12 cellular contexts compared by ENCODE assay signal in the genomic region with DNA sequence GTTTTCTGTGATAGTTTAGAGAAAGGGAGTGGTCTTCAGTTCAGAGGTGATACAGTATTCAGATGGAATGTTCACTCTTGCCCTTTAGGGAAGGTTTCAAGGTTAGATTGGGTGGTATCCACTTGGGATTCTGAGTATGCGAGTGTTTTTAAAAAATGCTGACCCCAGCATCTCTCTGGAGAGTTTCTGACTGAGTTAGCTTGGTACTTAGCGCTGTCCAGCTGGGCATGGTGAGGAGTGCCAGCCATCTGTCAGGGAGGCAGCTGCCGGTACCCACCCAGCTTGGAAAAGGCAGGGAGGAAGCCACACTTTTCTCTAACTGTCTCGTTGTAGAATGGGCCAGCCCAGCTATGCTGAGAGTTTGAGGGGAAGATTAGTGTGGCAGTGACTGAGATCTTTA.
DNase-seq lines count a peak whose midpoint lies in the region; ATAC-seq, FAIRE-seq and TF ChIP-seq lines count a peak whose summit lies in the region.
"Had no signal": no experiment of that assay in that cellular context is flagged by ENCODE, and none has a peak within 500 bp of the region (broad histone marks: within the 10 kb centered on the region; RNA-seq: fewer than 3 reads in every experiment).

No MANE protein-coding gene starts in this region.

- intact Hi-C loops in natural killer cell (cut with micrococcal nuclease), result no loop called here

- peak overlapping the region; percentile 90 to 94 for H3K27ac Mint-ChIP-seq in natural killer cell
- H3K27ac Mint-ChIP-seq in natural killer cell treated with Interleukin-12 subunit alpha and Interleukin-12 subunit beta and Interleukin-15 and Interleukin-18, amount 100 ng/mL, for 72 hours, result peak overlapping the region in 1 of 2 donors; percentile 79
- H3K27ac Mint-ChIP-seq in endothelial cell (ENCODE audit: unreplicated experiment), result peak overlapping the region; percentile 84
- H3K27ac Mint-ChIP-seq in nephron progenitor cell, result peak overlapping the region; percentile 88

- no peak for DNase-seq in natural killer cell
- DNase-seq in natural killer cell treated with Interleukin-12 subunit alpha and Interleukin-12 subunit beta and Interleukin-15 and Interleukin-18, amount 100 ng/mL, for 72 hours (ENCODE audit: low spot score), result no peak
- no peak for DNase-seq in endothelial cell (ENCODE audit: low spot score)
- DNase-seq in nephron progenitor cell, result no peak
- DNase-seq in RCC 7860 (ENCODE audit: low spot score), result no peak
- DNase-seq in NAMALWA (ENCODE audit: low spot score), result no peak
- DNase-seq in NCI-H1417 treated with DMSO at 0.1 percent for 48 hours (lab: John Stamatoyannopoulos, UW), result no peak
- DNase-seq: NCI-H2171 treated with DMSO at 0.1 percent for 48 hours; stimulated activated CD4-positive, alpha-beta T cell treated with anti-CD3 and anti-CD28 coated beads, Interleukin-4, amount 100 ng/mL, for 4 hours had no signal

- H3K4me1 Mint-ChIP-seq in natural killer cell (peaks cover 83 to 85% of the 10 kb centered on the region in 2 donors), endothelial cell (ENCODE audit: unreplicated experiment) (peaks cover 82% of the 10 kb centered on the region), nephron progenitor cell (peaks cover 52% of the 10 kb centered on the region)
- H3K4me1 Mint-ChIP-seq in natural killer cell treated with Interleukin-12 subunit alpha and Interleukin-12 subunit beta and Interleukin-15 and Interleukin-18, amount 100 ng/mL, for 72 hours (ENCODE audit: low read depth in 2 of 2), result peaks cover 69 to 71% of the 10 kb centered on the region in 2 donors

- H3K36me3 Mint-ChIP-seq in natural killer cell (no peaks in the 10 kb centered on the region), endothelial cell (ENCODE audit: low read depth, unreplicated experiment) (peaks cover 38% of the 10 kb centered on the region), nephron progenitor cell (ENCODE audit: low read depth) (peaks cover 43% of the 10 kb centered on the region)
- H3K36me3 Mint-ChIP-seq in natural killer cell treated with Interleukin-12 subunit alpha and Interleukin-12 subunit beta and Interleukin-15 and Interleukin-18, amount 100 ng/mL, for 72 hours, result no peaks in the 10 kb centered on the region

- H3K27me3 Mint-ChIP-seq in natural killer cell (ENCODE audit: low read depth in 2 of 2) (no peaks in the 10 kb centered on the region), endothelial cell (ENCODE audit: unreplicated experiment) (peaks cover 10% of the 10 kb centered on the region), nephron progenitor cell (ENCODE audit: low read depth, poor library complexity) (no peaks in the 10 kb centered on the region)
- H3K27me3 Mint-ChIP-seq in natural killer cell treated with Interleukin-12 subunit alpha and Interleukin-12 subunit beta and Interleukin-15 and Interleukin-18, amount 100 ng/mL, for 72 hours, result no peaks in the 10 kb centered on the region

- TF ChIP-seq CTCF in natural killer cell (IDR thresholded peaks at IDR 0.05), result no peak
- TF ChIP-seq CTCF in endothelial cell (IDR thresholded peaks at IDR 0.05; ENCODE audit: unreplicated experiment), result no peak
- TF ChIP-seq CTCF in nephron progenitor cell (IDR thresholded peaks at IDR 0.05), result no peak

- no peak for FAIRE-seq in RCC 7860 (lab: Jason Lieb, UNC)
- FAIRE-seq: GM18507, H1 had no signal

- H3K9me3 Mint-ChIP-seq in natural killer cell (no peaks in the 10 kb centered on the region), endothelial cell (ENCODE audit: unreplicated experiment) (no peaks in the 10 kb centered on the region), nephron progenitor cell (no peaks in the 10 kb centered on the region)
- H3K9me3 Mint-ChIP-seq in natural killer cell treated with Interleukin-12 subunit alpha and Interleukin-12 subunit beta and Interleukin-15 and Interleukin-18, amount 100 ng/mL, for 72 hours, result peaks cover 3% of the 10 kb centered on the region

- ATAC-seq in natural killer cell (no peak), GM18520 (IDR thresholded peaks at IDR 0.05; ENCODE audit: unreplicated experiment) (no peak)
- no peak for ATAC-seq in natural killer cell treated with Interleukin-12 subunit alpha and Interleukin-12 subunit beta and Interleukin-15 and Interleukin-18, amount 100 ng/mL, for 72 hours

- H3K4me3 Mint-ChIP-seq in natural killer cell, result no peak overlapping the region
- no peak overlapping the region for H3K4me3 Mint-ChIP-seq in natural killer cell treated with Interleukin-12 subunit alpha and Interleukin-12 subunit beta and Interleukin-15 and Interleukin-18, amount 100 ng/mL, for 72 hours
- H3K4me3 Mint-ChIP-seq in endothelial cell (ENCODE audit: unreplicated experiment), result no peak overlapping the region
- no peak overlapping the region for H3K4me3 Mint-ChIP-seq in nephron progenitor cell
